21 cellular contexts compared by ENCODE assay signal in genomic region chr2:182381225-182381624, GRCh38. TPM values are rescaled to one million over a fixed set of nuclear protein-coding genes. Genes with fewer than 3 reads are reported as not detected.
DNase-seq lines count a peak whose midpoint lies in the region; ATAC-seq and TF ChIP-seq lines count a peak whose summit lies in the region.
"Had no signal": no experiment of that assay in that cellular context is flagged by ENCODE, and none has a peak within 500 bp of the region (broad histone marks: within the 10 kb centered on the region; RNA-seq: fewer than 3 reads in every experiment).

No MANE protein-coding gene starts in this region.

- no peaks in the 10 kb centered on the region for H3K36me3 ChIP-seq in sigmoid colon
- H3K36me3 ChIP-seq: BE2C had no signal

- no peaks in the 10 kb centered on the region for H3K4me1 Mint-ChIP-seq in activated T-cell treated with anti-CD3 and anti-CD28 coated beads, Interleukin-2, amount 50 U/mL, for 72 hours (ENCODE audit: low read depth)
- H3K4me1 Mint-ChIP-seq: CD4-positive, CD25-positive, alpha-beta regulatory T cell; CD8-positive, alpha-beta memory T cell had no signal

- ATAC-seq in GM18858 (IDR thresholded peaks at IDR 0.05; ENCODE audit: unreplicated experiment) = no peak
- no peak for ATAC-seq in activated T-cell treated with anti-CD3 and anti-CD28 coated beads, Interleukin-2, amount 50 U/mL, for 72 hours (replicated peaks in 1 of 2)
- ATAC-seq: HCT116 had no signal

- TF ChIP-seq POLR2A in sigmoid colon (IDR thresholded peaks at IDR 0.05) = no peak

- no peaks in the 10 kb centered on the region for H3K27me3 ChIP-seq in sigmoid colon
- H3K27me3 ChIP-seq: BE2C had no signal

- intact Hi-C loops in sigmoid colon (cut with DNase I) = no loop called here

- no peak for TF ChIP-seq EP300 in sigmoid colon (IDR thresholded peaks at IDR 0.05)

- H3K4me3 Mint-ChIP-seq in activated T-cell treated with anti-CD3 and anti-CD28 coated beads, Interleukin-2, amount 50 U/mL, for 72 hours = no peak overlapping the region
- H3K4me3 Mint-ChIP-seq: CD4-positive, CD25-positive, alpha-beta regulatory T cell; CD8-positive, alpha-beta memory T cell; HFFc6 had no signal

- H3K27ac Mint-ChIP-seq in activated T-cell treated with anti-CD3 and anti-CD28 coated beads, Interleukin-2, amount 50 U/mL, for 72 hours = no peak overlapping the region
- H3K27ac Mint-ChIP-seq: CD4-positive, CD25-positive, alpha-beta regulatory T cell; CD8-positive, alpha-beta memory T cell; HFFc6 had no signal

- no peak overlapping the region for H3K4me3 ChIP-seq in sigmoid colon

- peaks cover 0 to 3% (median 0%) of the 10 kb centered on the region in 4 donors for H3K9me3 ChIP-seq in sigmoid colon
- H3K9me3 ChIP-seq: BE2C had no signal

- H3K4me1 ChIP-seq in sigmoid colon = peaks cover 0 to 14% (median 6%) of the 10 kb centered on the region in 4 donors
- H3K4me1 ChIP-seq: BE2C had no signal

- no peaks in the 10 kb centered on the region for H3K27me3 Mint-ChIP-seq in activated T-cell treated with anti-CD3 and anti-CD28 coated beads, Interleukin-2, amount 50 U/mL, for 72 hours (ENCODE audit: low read depth)
- H3K27me3 Mint-ChIP-seq: CD4-positive, CD25-positive, alpha-beta regulatory T cell; CD8-positive, alpha-beta memory T cell had no signal

- no peak for TF ChIP-seq CTCF in sigmoid colon (IDR thresholded peaks at IDR 0.05)

- H3K9me3 Mint-ChIP-seq in activated T-cell treated with anti-CD3 and anti-CD28 coated beads, Interleukin-2, amount 50 U/mL, for 72 hours = peaks cover 11 to 12% of the 10 kb centered on the region in 2 donors

- H3K27ac ChIP-seq in sigmoid colon = no peak overlapping the region

- 92 to 96% methylated on average over 8 of the region's 8 CpGs for whole genome bisulfite sequencing in sigmoid colon, 2 donors

- H3K36me3 Mint-ChIP-seq in activated T-cell treated with anti-CD3 and anti-CD28 coated beads, Interleukin-2, amount 50 U/mL, for 72 hours (ENCODE audit: insufficient read depth in 2 of 2) = peaks cover 1 to 13% of the 10 kb centered on the region in 2 donors
- H3K36me3 Mint-ChIP-seq: CD4-positive, CD25-positive, alpha-beta regulatory T cell had no signal

- DNase-seq in NCI-H1694 treated with DMSO at 0.1 percent for 48 hours (lab: John Stamatoyannopoulos, UW) (peak; percentile 54), astrocyte of the hippocampus (ENCODE audit: low read depth, low spot score) (peak; percentile 17), pons (ENCODE audit: low spot score) (peak; percentile 11), sigmoid colon (no peak)
- no peak for DNase-seq in activated T-cell treated with anti-CD3 and anti-CD28 coated beads, Interleukin-2, amount 50 U/mL, for 72 hours
- no peak for DNase-seq in activated naive CD4-positive, alpha-beta T cell (lab: John Stamatoyannopoulos, UW)
- DNase-seq: ACHN; BE2C; CD4-positive, CD25-positive, alpha-beta regulatory T cell; CD8-positive, alpha-beta memory T cell; COR-L47; DMS153; DMS79; GF-D8; GOT3; H7; HFFc6; IMR-90 had no signal

RNA-seq across cellular contexts. Expression of gene PDE1A, which starts 45.6 kb away (rescaled TPM):
- not detected for total RNA-seq in activated T-cell treated with anti-CD3 and anti-CD28 coated beads, Interleukin-2, amount 50 U/mL, for 72 hours
- 10 to 100 TPM; 17.2 to 37.1 (median 33.3) TPM for total RNA-seq in sigmoid colon
- 1 to 10 TPM in 2 of 3 donors, under 1 TPM in 1; 0.69 to 9.0 (median 3.4) TPM for polyA plus RNA-seq in sigmoid colon
- total RNA-seq: CD4-positive, CD25-positive, alpha-beta regulatory T cell; CD8-positive, alpha-beta memory T cell; Daoy had no signal
- polyA plus RNA-seq: CD4-positive, CD25-positive, alpha-beta regulatory T cell; CD8-positive, alpha-beta memory T cell had no signal

Comparison
In these comparisons a context has a peak if more than half of its experiments do, and no peak if none do; other contexts are left out.
1. DNase-seq: peak in NCI-H1694 treated with DMSO at 0.1 percent for 48 hours (single experiment), astrocyte of the hippocampus (single experiment) and pons (single experiment); none in activated T-cell treated with anti-CD3 and anti-CD28 coated beads, Interleukin-2, amount 50 U/mL, for 72 hours (0 of 2), sigmoid colon (single experiment) and activated naive CD4-positive, alpha-beta T cell (0 of 4).
2. RNA of gene PDE1A, which starts 45.6 kb away (total RNA-seq): 17.2 to 37.1 TPM in sigmoid colon; not detected in activated T-cell treated with anti-CD3 and anti-CD28 coated beads, Interleukin-2, amount 50 U/mL, for 72 hours; every median in the first group is over 10 times any median in the second.